In the genomic region with DNA sequence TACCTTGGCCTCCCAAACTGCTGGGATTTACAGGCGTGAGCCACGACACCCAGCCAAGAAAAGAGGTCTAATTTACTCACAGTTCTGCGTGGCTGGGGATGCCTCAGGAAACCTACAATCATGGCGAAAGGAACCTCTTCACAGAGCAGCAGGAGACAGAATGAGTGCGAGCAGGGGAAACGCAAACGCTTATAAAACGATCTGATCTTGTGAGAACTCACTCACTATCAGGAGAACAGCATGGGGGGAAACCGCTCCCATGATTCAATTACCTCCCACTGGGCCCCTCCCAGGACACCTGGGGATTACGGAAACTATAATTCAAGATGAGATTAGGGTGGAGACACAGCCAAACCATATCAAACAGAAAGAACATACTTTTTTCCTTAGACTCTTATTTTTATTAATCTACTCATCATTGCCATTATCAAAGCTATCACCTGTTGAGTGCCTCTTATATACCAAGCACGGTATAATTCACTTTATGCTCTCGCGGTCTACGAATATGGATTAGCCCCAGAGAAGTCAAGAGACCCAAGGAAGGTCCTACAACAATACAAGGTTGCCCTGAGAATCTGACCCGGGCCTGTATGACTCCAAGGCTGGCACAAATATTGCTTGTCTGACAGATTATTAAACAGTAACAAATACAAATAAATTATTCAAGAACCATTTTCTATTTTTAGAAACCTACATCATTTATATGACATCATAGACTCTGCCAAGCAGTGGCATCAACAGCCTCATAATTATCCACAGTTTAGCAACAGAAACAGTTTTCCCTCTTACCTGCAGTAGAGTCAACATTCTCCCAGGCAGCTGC, we compare ENCODE assay signal across 11 cellular contexts. TPM values are rescaled to one million over a fixed set of nuclear protein-coding genes. Genes with fewer than 3 reads are reported as not detected.
DNase-seq lines count a peak whose midpoint lies in the region; FAIRE-seq and TF ChIP-seq lines count a peak whose summit lies in the region.
"Had no signal": no experiment of that assay in that cellular context is flagged by ENCODE, and none has a peak within 500 bp of the region (broad histone marks: within the 10 kb centered on the region; RNA-seq: fewer than 3 reads in every experiment).

No MANE protein-coding gene starts in this region.

- intact Hi-C loops in Calu3 (cut with micrococcal nuclease; ENCODE audit: unreplicated experiment): no loop called here

- H3K4me3 ChIP-seq in Loucy (ENCODE audit: low read length, poor library complexity, severe bottlenecking): peak overlapping the region; percentile 53

- H3K9me3 ChIP-seq in Loucy (ENCODE audit: insufficient read depth, low read depth, low read length): no peaks in the 10 kb centered on the region

- TF ChIP-seq POLR2A in H54 (IDR thresholded peaks at IDR 0.05; ENCODE audit: low read depth, low read length): no peak

- H3K79me2 ChIP-seq in Loucy (ENCODE audit: insufficient read depth, low read length): peaks cover 22% of the 10 kb centered on the region; the same call in 1 of the 2 replicates

- H3K27me3 ChIP-seq in Loucy (ENCODE audit: insufficient read depth, low read length, poor library complexity, severe bottlenecking): no peaks in the 10 kb centered on the region

- H3K4me3 Mint-ChIP-seq in Calu3 (ENCODE audit: low read depth, unreplicated experiment) (no peak overlapping the region), immature natural killer cell (peak overlapping the region; percentile 41 to 94 (median 54))

- FAIRE-seq in H54 (lab: Jason Lieb, UNC): no peak
- FAIRE-seq: endometrium had no signal

- H3K27ac Mint-ChIP-seq in Calu3 (ENCODE audit: unreplicated experiment) (no peak overlapping the region), immature natural killer cell (peak overlapping the region in 1 of 6 donors; percentile 63)

- no peaks in the 10 kb centered on the region for H3K9me3 Mint-ChIP-seq in Calu3 (ENCODE audit: low read depth, unreplicated experiment)
- no peaks in the 10 kb centered on the region for H3K9me3 Mint-ChIP-seq in immature natural killer cell

- peaks cover 9% of the 10 kb centered on the region for H4K20me1 ChIP-seq in Loucy (ENCODE audit: insufficient read depth, low read length, poor library complexity, severe bottlenecking)

- H3K4me1 ChIP-seq in Loucy (ENCODE audit: insufficient read depth, low read length, poor library complexity, severe bottlenecking): peaks cover 18% of the 10 kb centered on the region

- H3K27me3 Mint-ChIP-seq in Calu3 (ENCODE audit: unreplicated experiment) (no peaks in the 10 kb centered on the region), immature natural killer cell (ENCODE audit: low read depth in 3 of 3) (peaks cover 8 to 13% (median 11%) of the 10 kb centered on the region in 3 donors)

- no peak overlapping the region for H3K9ac ChIP-seq in Loucy (ENCODE audit: low read depth, low read length, poor library complexity, severe bottlenecking)

- peaks cover 5% of the 10 kb centered on the region; the same call in 1 of the 2 replicates for H3K36me3 ChIP-seq in Loucy (ENCODE audit: insufficient read depth, low read length)

- CTCF ChIA-PET in Calu3 (lab: Charles Lee): no interaction called here

- peak overlapping the region; percentile 50 for H3K4me2 ChIP-seq in Loucy (ENCODE audit: low read depth, low read length, poor library complexity, severe bottlenecking)

- no peaks in the 10 kb centered on the region for H3F3A ChIP-seq in Loucy (ENCODE audit: low read depth)

- H2AFZ ChIP-seq in Loucy (ENCODE audit: low read length): no peak overlapping the region

- H3K4me1 Mint-ChIP-seq in Calu3 (ENCODE audit: low read depth, unreplicated experiment) (no peaks in the 10 kb centered on the region), immature natural killer cell (peaks cover 33 to 56% of the 10 kb centered on the region in 2 donors)

- TSS peak; percentile 51 for BruUV-seq in Calu3 (replicated peaks; lab: Mats Ljungman, UMichigan)

- TF ChIP-seq CTCF in Calu3 (IDR thresholded peaks at IDR 0.05; ENCODE audit: unreplicated experiment) (no peak), Loucy (conservative IDR thresholded peaks at IDR 0.05; ENCODE audit: low read length) (no peak)

- peaks cover 65% of the 10 kb centered on the region for H3K36me3 Mint-ChIP-seq in Calu3 (ENCODE audit: insufficient read depth, unreplicated experiment)
- H3K36me3 Mint-ChIP-seq in immature natural killer cell: peaks cover 3 to 18% (median 4%) of the 10 kb centered on the region in 3 donors

- no peaks in the 10 kb centered on the region for H3K9me2 ChIP-seq in Loucy (replicated peaks; ENCODE audit: low read depth, low read length)

- no peak for DNase-seq in Calu3
- DNase-seq in immature natural killer cell: no peak
- DNase-seq in SIG-M5 (lab: John Stamatoyannopoulos, UW): no peak
- no peak for DNase-seq in H54 (ENCODE audit: insufficient read length, low spot score)
- DNase-seq in NCI-H226: no peak
- DNase-seq: amygdala; hypothalamus; midbrain; NK-92 treated with Interleukin-12 subunit alpha and Interleukin-12 subunit beta, amount 100 ng/mL, for 24 hours had no signal

RNA-seq across cellular contexts. Expression of a gene that starts 2.4 kb away (rescaled TPM):
- 27.4 and 29.1 TPM in 2 replicates for total RNA-seq in Calu3 (2022)
- 10 to 100 TPM; 26.9 to 40.7 (median 34.6) TPM for polyA plus RNA-seq in immature natural killer cell

RNA-seq across cellular contexts. Expression of a gene that starts 2.6 kb away (rescaled TPM):
- total RNA-seq in Calu3 (2022): 37.8 and 38.7 TPM in 2 replicates
- 10 to 100 TPM; 22.0 to 51.1 (median 30.7) TPM for polyA plus RNA-seq in immature natural killer cell

RNA-seq across cellular contexts. Expression of a gene that starts 21.5 kb away (rescaled TPM):
- total RNA-seq in Calu3 (2022): 47.3 and 60.2 TPM in 2 replicates
- polyA plus RNA-seq in immature natural killer cell: under 1 TPM in 1 of 3 donors, not detected in 2; 0.24 TPM

RNA-seq across cellular contexts. Expression of a gene that starts 27.0 kb away (rescaled TPM):
- 40.1 and 45.6 TPM in 2 replicates for total RNA-seq in Calu3 (2022)
- polyA plus RNA-seq in immature natural killer cell: 100 to 1,000 TPM in 2 of 3 donors, 10 to 100 TPM in 1; 96.0 to 134 (median 106) TPM
